11 cellular contexts compared by ENCODE assay signal in genomic region chr5:141155540-141156374, GRCh38. TPM values are rescaled to one million over a fixed set of nuclear protein-coding genes. Genes with fewer than 3 reads are reported as not detected.
DNase-seq lines count a peak whose midpoint lies in the region; TF ChIP-seq lines count a peak whose summit lies in the region.
"Had no signal": no experiment of that assay in that cellular context is flagged by ENCODE, and none has a peak within 500 bp of the region (broad histone marks: within the 10 kb centered on the region; RNA-seq: fewer than 3 reads in every experiment).

No MANE protein-coding gene starts in this region.

- no peak for TF ChIP-seq CTCF in coronary artery (IDR thresholded peaks at IDR 0.05)

- H3K36me3 ChIP-seq in H7 (replicated peaks; ENCODE audit: control insufficient read depth, insufficient read depth, low read length) = no peaks in the 10 kb centered on the region
- H3K36me3 ChIP-seq: vagina had no signal

- peak; percentile 67 for DNase-seq in H7
- DNase-seq in NCI-H69 (lab: John Stamatoyannopoulos, UW) = peak; percentile 63
- peak; percentile 44 for DNase-seq in iPS-NIHi11 (ENCODE audit: low spot score)
- DNase-seq in NCI-H2196 (lab: John Stamatoyannopoulos, UW; ENCODE audit: unreplicated experiment) = no peak
- no peak for DNase-seq in coronary artery (ENCODE audit: low spot score)
- DNase-seq: activated T-cell treated with anti-CD3 and anti-CD28 coated beads, Interleukin-2, amount 50 U/mL, for 1 hour; aorta; DND-41; hypothalamus; IMR-90 had no signal

- H3K4me3 ChIP-seq in H7 (ENCODE audit: insufficient read depth, low read depth, low read length) = no peak overlapping the region
- H3K4me3 ChIP-seq in coronary artery = no peak overlapping the region
- H3K4me3 ChIP-seq: vagina had no signal

- no peak overlapping the region for H3K27ac ChIP-seq in coronary artery
- H3K27ac ChIP-seq: vagina had no signal

- H3K27me3 ChIP-seq in H7 (ENCODE audit: control insufficient read depth, insufficient read depth, low read length) = no peaks in the 10 kb centered on the region
- H3K27me3 ChIP-seq: vagina had no signal

RNA-seq across cellular contexts. Expression of gene PCDHB6, which starts 5.9 kb away (rescaled TPM):
- total RNA-seq in H7 (2014; rRNA removed; shearing (Covaris generic)) = not detected in 2 replicates
- total RNA-seq: vagina had no signal

RNA-seq across cellular contexts. Expression of gene PCDHB7, which starts 16.7 kb away (rescaled TPM):
- total RNA-seq in H7 (2014; rRNA removed; shearing (Covaris generic)) = 0.03 TPM in 1 of 2 replicates, not detected in the other

RNA-seq across cellular contexts. Expression of gene PCDHB5, which starts 20.8 kb away (rescaled TPM):
- total RNA-seq in H7 (2014; rRNA removed; shearing (Covaris generic)) = 0.07 TPM in 2 replicates

RNA-seq across cellular contexts. Expression of gene PCDHB8, which starts 21.8 kb away (rescaled TPM):
- not detected in 2 replicates for total RNA-seq in H7 (2014; rRNA removed; shearing (Covaris generic))

RNA-seq across cellular contexts. Expression of gene PCDHB16, which starts 26.4 kb away (rescaled TPM):
- 0.03 and 0.07 TPM in 2 replicates for total RNA-seq in H7 (2014; rRNA removed; shearing (Covaris generic))

Comparison
In these comparisons a context has a peak if more than half of its experiments do, and no peak if none do; other contexts are left out.
1. DNase-seq: peak in H7 (single experiment), NCI-H69 (single experiment) and iPS-NIHi11 (single experiment); none in NCI-H2196 (single experiment) and coronary artery (single experiment).